ENCODE assay signal across 16 cellular contexts in the genomic region with DNA sequence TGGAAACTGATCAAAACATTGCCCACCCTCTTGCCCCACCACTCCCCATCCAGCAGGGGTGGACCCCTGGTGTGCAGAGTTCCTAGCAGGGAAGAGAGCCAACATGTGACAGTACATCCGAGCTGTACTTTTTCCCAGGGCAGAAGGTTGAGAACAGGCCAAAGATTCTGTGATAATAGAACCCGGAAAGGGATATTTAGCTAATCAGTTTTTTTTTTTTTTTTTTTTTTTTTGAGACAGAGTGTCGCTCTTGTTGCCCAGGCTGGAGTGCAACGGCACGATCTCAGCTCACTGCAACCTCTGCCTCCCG. TPM values are rescaled to one million over a fixed set of nuclear protein-coding genes. Genes with fewer than 3 reads are reported as not detected.
DNase-seq lines count a peak whose midpoint lies in the region; ATAC-seq and TF ChIP-seq lines count a peak whose summit lies in the region.
"Had no signal": no experiment of that assay in that cellular context is flagged by ENCODE, and none has a peak within 500 bp of the region (broad histone marks: within the 10 kb centered on the region; RNA-seq: fewer than 3 reads in every experiment).

No MANE protein-coding gene starts in this region.

- peak overlapping the region; percentile 17; the same call in 1 of the 2 replicates for H3K27ac ChIP-seq in 22Rv1
- no peak overlapping the region for H3K27ac ChIP-seq in HCT116 (ENCODE audit: low read depth, low read length)
- no peak overlapping the region for H3K27ac ChIP-seq in mesenchymal stem cell (ENCODE audit: low read length, poor library complexity, severe bottlenecking)
- H3K27ac ChIP-seq in effector memory CD4-positive, alpha-beta T cell (ENCODE audit: insufficient read depth, low read length, poor library complexity, severe bottlenecking), result no peak overlapping the region
- H3K27ac ChIP-seq: cardiac muscle cell had no signal

- no peak overlapping the region for H2BK15ac ChIP-seq in mesenchymal stem cell (ENCODE audit: low read depth, poor library complexity, severe bottlenecking)

- H3K79me2 ChIP-seq in HCT116 (ENCODE audit: insufficient read depth, low read length), result no peaks in the 10 kb centered on the region

- H3K79me1 ChIP-seq in mesenchymal stem cell (replicated peaks; ENCODE audit: low read length, poor library complexity, severe bottlenecking), result no peaks in the 10 kb centered on the region

- BruUV-seq in HCT116 (replicated peaks; lab: Mats Ljungman, UMichigan), result no TSS peak

- intact Hi-C loops in HCT116 (cut with micrococcal nuclease), result no loop called here

- no peak overlapping the region for H2BK12ac ChIP-seq in mesenchymal stem cell (ENCODE audit: low read length in 2 of 2)

- WGBS in mesenchymal stem cell, result 94% methylated on average over 5 of the region's 6 CpGs

- RAD21 ChIA-PET in HCT116 (lab: Charles Lee; ENCODE audit: low non-redundant PET in 1 of 2, low total read pairs in 2 of 2, uncharacterized antibody in 2 of 2, unreplicated experiment in 2 of 2), result no interaction called here

- H2BK5ac ChIP-seq in mesenchymal stem cell (ENCODE audit: low read depth, low read length, poor library complexity, severe bottlenecking), result no peak overlapping the region

- no peaks in the 10 kb centered on the region for H4K20me1 ChIP-seq in HCT116 (ENCODE audit: insufficient read depth)

- TF ChIP-seq POLR2A in HCT116 (IDR thresholded peaks at IDR 0.05; ENCODE audit: borderline replicate concordance, extremely low read depth, insufficient read depth, insufficient read length), result no peak

- H3K4me2 ChIP-seq in HCT116 (ENCODE audit: low read length) (no peak overlapping the region), mesenchymal stem cell (ENCODE audit: low read length, poor library complexity, severe bottlenecking) (no peak overlapping the region)

- H2AFZ ChIP-seq in HCT116 (ENCODE audit: low read depth, low read length, poor library complexity, severe bottlenecking) (no peak overlapping the region), mesenchymal stem cell (ENCODE audit: low read depth, low read length) (no peak overlapping the region)

- no peaks in the 10 kb centered on the region for H3K9me3 ChIP-seq in HCT116 (ENCODE audit: control insufficient read depth in 1 of 2, insufficient read depth in 1 of 2, low read depth in 1 of 2, low read length in 2 of 2)
- H3K9me3 ChIP-seq in mesenchymal stem cell (ENCODE audit: control insufficient read depth, low read length), result no peaks in the 10 kb centered on the region
- no peaks in the 10 kb centered on the region for H3K9me3 ChIP-seq in effector memory CD4-positive, alpha-beta T cell (ENCODE audit: control insufficient read depth, low read length)
- H3K9me3 ChIP-seq: Caco-2 had no signal

- no peak overlapping the region for H2AK5ac ChIP-seq in mesenchymal stem cell (ENCODE audit: low read length, severe bottlenecking)

- H3K9me2 ChIP-seq in HCT116 (ENCODE audit: insufficient read depth), result no peaks in the 10 kb centered on the region

- 0 out of 2 replicates have a peak, but pooled peaks have one; percentile 15 for ATAC-seq in HCT116
- ATAC-seq in stimulated activated naive CD8-positive, alpha-beta T cell treated with anti-CD3 and anti-CD28 coated beads, Interleukin-15, Interleukin-2, amounts not matched to agents 100 U/mL and 50 U/mL, for 24 hours, result no peak

- H4K91ac ChIP-seq in mesenchymal stem cell (ENCODE audit: low read length), result no peak overlapping the region

- no peak overlapping the region for H3K23ac ChIP-seq in mesenchymal stem cell (ENCODE audit: low read length in 2 of 2)

- no peak for TF ChIP-seq CTCF in 22Rv1 (IDR thresholded peaks at IDR 0.05)
- TF ChIP-seq CTCF in HCT116 (IDR thresholded peaks at IDR 0.05 in 2 of 3, conservative IDR thresholded peaks at IDR 0.05 in 1 of 3; ENCODE audit: borderline replicate concordance in 1 of 3, insufficient read depth in 1 of 3, low read depth in 2 of 3, low read length in 2 of 3), result no peak

- no peak overlapping the region for H3K18ac ChIP-seq in mesenchymal stem cell (ENCODE audit: low read depth in 1 of 2, low read length in 2 of 2)

- no peak for DNase-seq in HCT116 (ENCODE audit: low read depth, low spot score)
- peak; percentile 44 for DNase-seq in cerebellum (ENCODE audit: low spot score)
- DNase-seq in mesenchymal stem cell, result no peak
- DNase-seq in DMS114 treated with DMSO at 0.1 percent for 48 hours (lab: John Stamatoyannopoulos, UW; ENCODE audit: unreplicated experiment), result no peak
- DNase-seq in stimulated activated naive CD8-positive, alpha-beta T cell treated with anti-CD3 and anti-CD28 coated beads, Interleukin-15, Interleukin-2, amounts not matched to agents 100 U/mL and 50 U/mL, for 24 hours, result no peak
- DNase-seq in EL, result no peak
- no peak for DNase-seq in effector memory CD4-positive, alpha-beta T cell
- DNase-seq: activated CD4-positive, CD25-positive, alpha-beta regulatory T cell treated with anti-CD3 and anti-CD28 coated beads, Interleukin-2, amount 50 U/mL, for 72 hours; Caco-2; foreskin melanocyte; Kasumi-1; NCI-H146; NCI-H510A; stimulated activated CD4-positive, alpha-beta T cell treated with anti-CD3 and anti-CD28 coated beads, Interleukin-12 subunit alpha, Interleukin-12 subunit beta, amount 100 ng/mL, for 4 hours had no signal

- H4K8ac ChIP-seq in mesenchymal stem cell (ENCODE audit: low read length), result no peak overlapping the region

- POLR2A ChIA-PET in HCT116 (lab: Charles Lee), result interaction anchor here (2.9 kb wide), 1 partner anchor 9 kb away, joined by 13 read pairs; the partner anchor contains the start of gene RRAS

- H3K4me3 ChIP-seq in HCT116 (replicated peaks in 1 of 2; ENCODE audit: low read depth in 1 of 2, low read length in 2 of 2), result no peak overlapping the region
- no peak overlapping the region for H3K4me3 ChIP-seq in mesenchymal stem cell (ENCODE audit: insufficient read depth in 1 of 2, low read depth in 1 of 2, low read length in 2 of 2)
- no peak overlapping the region for H3K4me3 ChIP-seq in effector memory CD4-positive, alpha-beta T cell (ENCODE audit: insufficient read depth, low read depth, low read length, poor library complexity, severe bottlenecking)
- H3K4me3 ChIP-seq: cardiac muscle cell had no signal

- no peak overlapping the region for H3K4ac ChIP-seq in mesenchymal stem cell (ENCODE audit: low read depth in 1 of 2, low read length in 2 of 2)

- CTCF ChIA-PET in HCT116 (lab: Charles Lee), result interaction anchor here (1.1 kb wide), 1 partner anchor 20 kb away, joined by 3 read pairs; no protein-coding TSS in a partner anchor

- no peak overlapping the region for H3K14ac ChIP-seq in mesenchymal stem cell (ENCODE audit: low read length in 2 of 2)

- no peaks in the 10 kb centered on the region for H3K27me3 ChIP-seq in HCT116 (ENCODE audit: insufficient read depth, low read length)
- no peaks in the 10 kb centered on the region for H3K27me3 ChIP-seq in mesenchymal stem cell (ENCODE audit: control insufficient read depth in 1 of 2, insufficient read depth in 1 of 2, low read length in 2 of 2)
- no peaks in the 10 kb centered on the region for H3K27me3 ChIP-seq in effector memory CD4-positive, alpha-beta T cell (replicated peaks; ENCODE audit: control insufficient read depth, insufficient read depth, low read length, poor library complexity, severe bottlenecking)
- H3K27me3 ChIP-seq: cardiac muscle cell had no signal

- no peak for TF ChIP-seq RAD21 in HCT116 (IDR thresholded peaks at IDR 0.05; ENCODE audit: low read depth)

- no peak overlapping the region for H3K9ac ChIP-seq in HCT116 (ENCODE audit: low read length)
- peak overlapping the region; percentile 13 for H3K9ac ChIP-seq in mesenchymal stem cell (ENCODE audit: low read length)

- H3K36me3 ChIP-seq in HCT116 (ENCODE audit: control insufficient read depth in 1 of 2, insufficient read depth in 2 of 2, low read length in 2 of 2) (peaks cover 0 to under 1% of the 10 kb centered on the region in 2 experiments; a peak in 1 of 4 replicates), mesenchymal stem cell (ENCODE audit: control insufficient read depth in 1 of 2, insufficient read depth in 2 of 2, low read depth in 1 of 2, low read length in 2 of 2) (peaks cover 30 to 38% of the 10 kb centered on the region in 2 experiments)
- peaks cover 4% of the 10 kb centered on the region for H3K36me3 ChIP-seq in effector memory CD4-positive, alpha-beta T cell (ENCODE audit: control insufficient read depth, insufficient read depth, low read length)

- H3K4me1 ChIP-seq in HCT116 (ENCODE audit: control insufficient read depth in 1 of 2, insufficient read depth in 2 of 2, low read length in 2 of 2) (peaks cover 3 to 12% of the 10 kb centered on the region in 2 experiments; a peak in 2 of 4 replicates), mesenchymal stem cell (ENCODE audit: control insufficient read depth, insufficient read depth, low read depth, low read length) (peaks cover 21% of the 10 kb centered on the region)
- no peaks in the 10 kb centered on the region for H3K4me1 ChIP-seq in effector memory CD4-positive, alpha-beta T cell (ENCODE audit: control insufficient read depth, insufficient read depth, low read length, poor library complexity, severe bottlenecking)

- H2BK120ac ChIP-seq in mesenchymal stem cell (ENCODE audit: low read depth, low read length), result no peak overlapping the region

TF ChIP-seq in HCT116, 20 proteins besides CTCF, POLR2A, EP300 and RAD21:
- no peak for TF ChIP-seq TCF7L2 (IDR thresholded peaks at IDR 0.05; ENCODE audit: borderline replicate concordance, extremely low read depth, insufficient read depth, insufficient read length)

RNA-seq across cellular contexts. Expression of gene RRAS, which starts 8.7 kb away (rescaled TPM):
- total RNA-seq in HCT116 (2021; ENCODE audit: unreplicated experiment) (55.9 TPM), cerebellum (0.91 TPM)
- polyA plus RNA-seq in HCT116 (2012), result 115 and 117 TPM in 2 replicates
- polyA plus RNA-seq in mesenchymal stem cell (2013, experiment 1 of 2), result 129 TPM
- polyA plus RNA-seq in mesenchymal stem cell (2013, experiment 2 of 2), result 134 TPM

RNA-seq across cellular contexts. Expression of gene SCAF1, which starts 10.8 kb away (rescaled TPM):
- total RNA-seq in HCT116 (2021; ENCODE audit: unreplicated experiment) (96.8 TPM), cerebellum (9.6 TPM)
- polyA plus RNA-seq in HCT116 (2012), result 39.9 and 46.0 TPM in 2 replicates
- 43.0 TPM for polyA plus RNA-seq in mesenchymal stem cell (2013, experiment 1 of 2)
- 38.9 TPM for polyA plus RNA-seq in mesenchymal stem cell (2013, experiment 2 of 2)

RNA-seq across cellular contexts. Expression of gene IRF3, which starts 34.4 kb away (rescaled TPM):
- 129 TPM for total RNA-seq in HCT116 (2021; ENCODE audit: unreplicated experiment)
- 109 and 131 TPM in 2 replicates for polyA plus RNA-seq in HCT116 (2012)
- total RNA-seq in cerebellum, result 11.3 TPM
- polyA plus RNA-seq in mesenchymal stem cell (2013, experiment 1 of 2), result 73.1 TPM
- polyA plus RNA-seq in mesenchymal stem cell (2013, experiment 2 of 2), result 76.3 TPM

RNA-seq across cellular contexts. Expression of gene BCL2L12, which starts 34.5 kb away (rescaled TPM):
- total RNA-seq in HCT116 (2021; ENCODE audit: unreplicated experiment) (93.9 TPM), cerebellum (1.2 TPM)
- polyA plus RNA-seq in HCT116 (2012), result 71.6 and 83.5 TPM in 2 replicates
- 20.5 TPM for polyA plus RNA-seq in mesenchymal stem cell (2013, experiment 1 of 2)
- polyA plus RNA-seq in mesenchymal stem cell (2013, experiment 2 of 2), result 20.9 TPM

RNA-seq across cellular contexts. Expression of gene PRR12, which starts 40.3 kb away (rescaled TPM):
- total RNA-seq in HCT116 (2021; ENCODE audit: unreplicated experiment) (26.9 TPM), cerebellum (5.2 TPM)
- 12.2 and 13.1 TPM in 2 replicates for polyA plus RNA-seq in HCT116 (2012)
- polyA plus RNA-seq in mesenchymal stem cell (2013, experiment 1 of 2), result 12.1 TPM
- 11.2 TPM for polyA plus RNA-seq in mesenchymal stem cell (2013, experiment 2 of 2)

Comparison
In these comparisons a context has a peak if more than half of its experiments do, and no peak if none do; other contexts are left out.
1. RNA of gene RRAS, which starts 8.7 kb away (total RNA-seq): 55.9 TPM in HCT116 (single experiment); 0.91 TPM in cerebellum (single experiment); every median in the first group is over 10 times any median in the second.
2. RNA of gene IRF3, which starts 34.4 kb away (total RNA-seq): 129 TPM in HCT116 (single experiment); 11.3 TPM in cerebellum (single experiment); every median in the first group is over 10 times any median in the second.